8 cellular contexts compared by ENCODE assay signal in genomic region chr1:112674440-112674985, GRCh38. TPM values are rescaled to one million over a fixed set of nuclear protein-coding genes. Genes with fewer than 3 reads are reported as not detected.
DNase-seq lines count a peak whose midpoint lies in the region; ATAC-seq and TF ChIP-seq lines count a peak whose summit lies in the region.

Gene MOV10 (plus strand): TSS chr1:112674659. CDS start chr1:112674913, 254 bp downstream.

- no peak for TF ChIP-seq CTCF in fibroblast of the aortic adventitia (IDR thresholded peaks at IDR 0.05; ENCODE audit: insufficient read depth, low read length)
- no peak for TF ChIP-seq CTCF in neural cell (IDR thresholded peaks at IDR 0.05; ENCODE audit: poor library complexity, severe bottlenecking)
- TF ChIP-seq CTCF in subcutaneous adipose tissue (IDR thresholded peaks at IDR 0.05; ENCODE audit: low read depth): no peak

- peak within 1 kb of the TSS; percentile 54 to 94 (median 85) for H3K27ac Mint-ChIP-seq in IgD-negative memory B cell

- peak; percentile 79 for DNase-seq in COLO668 (lab: John Stamatoyannopoulos, UW; ENCODE audit: unreplicated experiment)
- DNase-seq in RPMI8226: peak; percentile 63
- peak; percentile 46 for DNase-seq in activated effector memory CD4-positive, alpha-beta T cell treated with Interleukin-2 at 50 U/mL for 16 hours
- peak; percentile 68 for DNase-seq in fibroblast of the aortic adventitia (ENCODE audit: low read depth)

- ATAC-seq in GM21515 (IDR thresholded peaks at IDR 0.05; ENCODE audit: unreplicated experiment): peak; percentile 59

- no peaks in the 10 kb centered on the region for H4K20me1 ChIP-seq in neural cell (ENCODE audit: insufficient read depth)

- H3K27ac ChIP-seq in neural cell (ENCODE audit: low read length): no peak within 1 kb of the TSS

- no peaks in the 10 kb centered on the region for H3K36me3 Mint-ChIP-seq in IgD-negative memory B cell

- no peak for TF ChIP-seq RAD21 in neural cell (conservative IDR thresholded peaks at IDR 0.05)

- peaks cover 19 to 25% (median 23%) of the 10 kb centered on the region in 3 donors for H3K4me1 Mint-ChIP-seq in IgD-negative memory B cell

- H3K4me3 ChIP-seq in fibroblast of the aortic adventitia (ENCODE audit: low read depth, low read length) (peak within 1 kb of the TSS; percentile 87), neural cell (ENCODE audit: low read length) (peak within 1 kb of the TSS; percentile 74)

- no peaks in the 10 kb centered on the region for H3K79me2 ChIP-seq in neural cell (replicated peaks; ENCODE audit: insufficient read depth, low read length)

- H3K9me3 ChIP-seq in neural cell (ENCODE audit: low read length): no peaks in the 10 kb centered on the region

- no peaks in the 10 kb centered on the region for H3K27me3 ChIP-seq in neural cell (ENCODE audit: insufficient read depth, low read depth, low read length)

- no peaks in the 10 kb centered on the region for H3K9me2 ChIP-seq in neural cell (ENCODE audit: insufficient read depth, low read length)

- no peaks in the 10 kb centered on the region for H3F3A ChIP-seq in neural cell (ENCODE audit: insufficient read depth, low read length, poor library complexity, severe bottlenecking)

- H3K27me3 Mint-ChIP-seq in IgD-negative memory B cell: no peaks in the 10 kb centered on the region

- no peaks in the 10 kb centered on the region for H3K9me3 Mint-ChIP-seq in IgD-negative memory B cell

- H3K4me2 ChIP-seq in neural cell (ENCODE audit: low read length): peak within 1 kb of the TSS; percentile 52

- H3K36me3 ChIP-seq in neural cell (ENCODE audit: insufficient read depth, low read length): peaks cover 5% of the 10 kb centered on the region

- no peak for TF ChIP-seq EP300 in neural cell (conservative IDR thresholded peaks at IDR 0.05; ENCODE audit: poor library complexity, severe bottlenecking)

- peak within 1 kb of the TSS; percentile 61 for H3K9ac ChIP-seq in neural cell (ENCODE audit: low read length)

- peak within 1 kb of the TSS; percentile 11 for H2AFZ ChIP-seq in neural cell (ENCODE audit: low read depth, low read length)

- H3K4me3 Mint-ChIP-seq in IgD-negative memory B cell: peak within 1 kb of the TSS; percentile 76 to 97 (median 94)

TF ChIP-seq in neural cell, 6 proteins besides CTCF, POLR2A, EP300 and RAD21:
- TF ChIP-seq TAF1 (IDR thresholded peaks at IDR 0.05; ENCODE audit: low read depth) (peak; percentile 19), SMC3 (conservative IDR thresholded peaks at IDR 0.05; ENCODE audit: poor library complexity) (no peak)

RNA-seq across cellular contexts. Expression of gene MOV10, which starts in this region (rescaled TPM):
- polyA plus RNA-seq in IgD-negative memory B cell (5.6 TPM), neural cell (1.4 and 3.0 TPM in 2 replicates)
- total RNA-seq in fibroblast of the aortic adventitia (ENCODE audit: low replicate concordance) (21.4 and 31.5 TPM in 2 replicates), subcutaneous adipose tissue (10 to 100 TPM; 11.6 to 51.6 (median 21.7) TPM)
- 1.5 and 1.6 TPM in 2 replicates for polyA minus RNA-seq in neural cell
